ENCODE assay signal across 8 cellular contexts in the genomic region with DNA sequence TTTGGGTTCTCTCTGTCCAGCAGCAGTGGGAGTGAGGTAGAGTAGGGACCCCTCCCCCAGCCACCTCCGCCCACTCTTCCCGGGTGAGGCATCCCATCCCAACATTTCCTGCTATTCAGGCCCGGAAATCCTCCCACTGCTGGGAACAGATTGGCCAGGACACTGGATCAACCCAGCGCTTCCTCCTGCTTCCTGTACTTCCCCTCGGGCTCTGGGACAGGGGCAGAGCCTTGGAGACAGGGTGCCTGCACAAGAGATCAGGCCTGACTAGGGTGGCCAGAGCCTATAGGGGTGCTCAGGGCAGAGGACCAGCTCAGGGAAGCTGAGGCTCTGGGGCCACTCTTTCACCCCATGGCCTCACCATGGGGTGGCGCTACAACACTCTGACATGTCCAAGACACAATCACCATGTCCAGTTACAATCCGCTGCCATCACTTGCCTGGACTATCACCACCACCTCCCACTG. TPM values are rescaled to one million over a fixed set of nuclear protein-coding genes. Genes with fewer than 3 reads are reported as not detected.
A peak's percentile ranks its signal among the peaks of the same experiment; 100 is the strongest.
DNase-seq lines count a peak whose midpoint lies in the region; ATAC-seq and TF ChIP-seq lines count a peak whose summit lies in the region.

No MANE protein-coding gene starts in this region.

- peak in 3 of 6 experiments; percentile 10 to 46 (median 31) for TF ChIP-seq CTCF in esophagus squamous epithelium (IDR thresholded peaks at IDR 0.05)

- peaks cover 0 to 85% (median 30%) of the 10 kb centered on the region in 3 donors for H3K4me1 ChIP-seq in esophagus squamous epithelium

- no peak for DNase-seq in activated CD4-positive, CD25-positive, alpha-beta regulatory T cell (lab: John Stamatoyannopoulos, UW)
- DNase-seq in T-helper 2 cell treated with Interferon-gamma antibody and Interleukin-4, amounts not matched to agents 5 μg/mL and 100 μg/mL, for 36 hours (ENCODE audit: low spot score): no peak
- DNase-seq in esophagus squamous epithelium (lab: John Stamatoyannopoulos, UW) (no peak), pons (ENCODE audit: low spot score) (peak; percentile 41), cerebellum (ENCODE audit: low spot score) (no peak)
- DNase-seq in activated CD4-positive, CD25-positive, alpha-beta regulatory T cell treated with anti-CD3 and anti-CD28 coated beads, Interleukin-2, amount 50 U/mL, for 72 hours: no peak

- H3K9me3 ChIP-seq in esophagus squamous epithelium: no peaks in the 10 kb centered on the region

- H3K27ac ChIP-seq in esophagus squamous epithelium: peak overlapping the region in 3 of 4 donors; percentile 48 to 82 (median 75)

- H3K27ac Mint-ChIP-seq in T-helper 2 cell treated with Interferon-gamma antibody and Interleukin-4, amounts not matched to agents 5 μg/mL and 100 μg/mL, for 36 hours: peak overlapping the region; percentile 16

- no peak overlapping the region for H3K4me3 ChIP-seq in esophagus squamous epithelium

- no peak for TF ChIP-seq POLR2A in esophagus squamous epithelium (IDR thresholded peaks at IDR 0.05)

- H3K27me3 Mint-ChIP-seq in T-helper 2 cell treated with Interferon-gamma antibody and Interleukin-4, amounts not matched to agents 5 μg/mL and 100 μg/mL, for 36 hours (ENCODE audit: low read depth): no peaks in the 10 kb centered on the region

- H3K36me3 ChIP-seq in esophagus squamous epithelium: no peaks in the 10 kb centered on the region

- H3K4me1 Mint-ChIP-seq in T-helper 2 cell treated with Interferon-gamma antibody and Interleukin-4, amounts not matched to agents 5 μg/mL and 100 μg/mL, for 36 hours (ENCODE audit: low read depth): peaks cover 33% of the 10 kb centered on the region

- intact Hi-C loops in esophagus squamous epithelium (cut with DNase I): no loop called here

- H3K36me3 Mint-ChIP-seq in T-helper 2 cell treated with Interferon-gamma antibody and Interleukin-4, amounts not matched to agents 5 μg/mL and 100 μg/mL, for 36 hours (ENCODE audit: low read depth): peaks cover 66% of the 10 kb centered on the region

- peak; percentile 35 to 60 for ATAC-seq in activated CD4-positive, CD25-positive, alpha-beta regulatory T cell treated with anti-CD3 and anti-CD28 coated beads, Interleukin-2, amount 50 U/mL, for 24 hours
- no peak for ATAC-seq in HG03521 (IDR thresholded peaks at IDR 0.05; ENCODE audit: unreplicated experiment)

- H3K4me3 Mint-ChIP-seq in T-helper 2 cell treated with Interferon-gamma antibody and Interleukin-4, amounts not matched to agents 5 μg/mL and 100 μg/mL, for 36 hours: no peak overlapping the region

- H3K27me3 ChIP-seq in esophagus squamous epithelium: peaks cover 0 to 11% (median 0%) of the 10 kb centered on the region in 4 donors

- 56 to 62% methylated on average over 4 to 5 of the region's 7 CpGs for WGBS in esophagus squamous epithelium, 2 donors

- H3K9me3 Mint-ChIP-seq in T-helper 2 cell treated with Interferon-gamma antibody and Interleukin-4, amounts not matched to agents 5 μg/mL and 100 μg/mL, for 36 hours: no peaks in the 10 kb centered on the region

RNA-seq across cellular contexts. Expression of a gene that starts 14.5 kb away (rescaled TPM):
- total RNA-seq in esophagus squamous epithelium (1 to 10 TPM in 3 of 4 donors, under 1 TPM in 1; 0.38 to 4.8 (median 2.8) TPM), cerebellum (8.5 TPM)

RNA-seq across cellular contexts. Expression of a gene that starts 21.9 kb away (rescaled TPM):
- total RNA-seq in esophagus squamous epithelium (10 to 100 TPM; 22.3 to 53.2 (median 41.2) TPM), cerebellum (38.9 TPM)

RNA-seq across cellular contexts. Expression of a gene that starts 28.9 kb away (rescaled TPM):
- total RNA-seq in esophagus squamous epithelium (10 to 100 TPM; 10.7 to 12.5 (median 11.5) TPM), cerebellum (8.3 TPM)

RNA-seq across cellular contexts. Expression of a gene that starts 38.7 kb away (rescaled TPM):
- total RNA-seq in esophagus squamous epithelium: 10 to 100 TPM; 38.2 to 52.0 (median 47.0) TPM
- 20.3 TPM for total RNA-seq in cerebellum

RNA-seq across cellular contexts. Expression of a gene that starts 48.1 kb away (rescaled TPM):
- total RNA-seq in esophagus squamous epithelium: under 1 TPM in 2 of 4 donors, not detected in 2; under 0.01 to 0.23 TPM
- not detected for total RNA-seq in cerebellum
